In the genomic region with DNA sequence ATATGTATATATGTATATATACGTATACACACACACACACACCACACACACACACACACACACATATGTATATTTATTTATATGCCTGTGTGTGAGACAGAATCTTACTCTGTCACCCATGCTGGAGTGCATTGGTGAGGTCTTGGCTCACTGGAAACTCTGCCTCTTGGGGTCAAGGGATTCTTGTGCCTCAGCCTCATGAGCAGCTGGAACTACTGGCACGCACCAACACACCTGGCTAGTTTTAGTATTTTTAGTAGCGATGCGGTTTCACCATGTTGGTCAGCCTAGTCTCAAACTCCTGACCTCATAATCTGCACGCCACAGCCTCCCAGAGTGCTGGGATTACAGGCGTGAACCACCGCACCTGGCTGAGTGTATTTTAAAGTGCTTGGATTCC, we compare ENCODE assay signal across 6 cellular contexts.
A peak's percentile ranks its signal among the peaks of the same experiment; 100 is the strongest.
DNase-seq lines count a peak whose midpoint lies in the region; ATAC-seq, FAIRE-seq and TF ChIP-seq lines count a peak whose summit lies in the region.
"Not testable (repeated sequence)": the region's sequence is repeated elsewhere in the genome, so short reads cannot be mapped to it uniquely, and the experiment has no call there.

No MANE protein-coding gene starts in this region.

- FAIRE-seq in GM12891 (lab: Jason Lieb, UNC) (peak; percentile 58), GM19239 (lab: Jason Lieb, UNC) (peak; percentile 53)

- not testable (repeated sequence) for TF ChIP-seq POLR2A in GM12891 (IDR thresholded peaks at IDR 0.05; ENCODE audit: low read depth, low read length)

- ATAC-seq in GM18498 (IDR thresholded peaks at IDR 0.05; ENCODE audit: unreplicated experiment): peak; percentile 38
- ATAC-seq in HG02642 (IDR thresholded peaks at IDR 0.05; ENCODE audit: poor library complexity, unreplicated experiment): peak; percentile 45
- peak; percentile 71 for ATAC-seq in HG02759 (IDR thresholded peaks at IDR 0.05; ENCODE audit: unreplicated experiment)
- peak; percentile 53 for ATAC-seq in HG03565 (IDR thresholded peaks at IDR 0.05; ENCODE audit: unreplicated experiment)

- not testable (repeated sequence) for DNase-seq in GM12891 (ENCODE audit: insufficient read length, low spot score); GM19239 (ENCODE audit: insufficient read length, low spot score)
